ENCODE assay signal across 1 cellular context in genomic region chr18:2302628-2303516, GRCh38.
TF ChIP-seq lines count a peak whose summit lies in the region.

No MANE protein-coding gene starts in this region.

TF ChIP-seq in K562, 482 proteins besides CTCF, POLR2A, EP300 and RAD21 (continued from another document and continues in another):
- TF ChIP-seq ZBTB7A (IDR thresholded peaks at IDR 0.05; ENCODE audit: borderline replicate concordance, control insufficient read depth, low read depth, low read length) (peak; percentile 60), HDAC1 (IDR thresholded peaks at IDR 0.05) (peak in 1 of 2 experiments; percentile 34; a peak in 1 of 4 replicates), RAD51 (IDR thresholded peaks at IDR 0.05; ENCODE audit: borderline replicate concordance, low read depth) (peak; percentile 16; the same call in 1 of the 2 replicates), ETS2 (tag; IDR thresholded peaks at IDR 0.05; ENCODE audit: borderline replicate concordance, poor library complexity, severe bottlenecking) (no peak), ARID1B (IDR thresholded peaks at IDR 0.05) (peak; percentile 97), RBM15 (IDR thresholded peaks at IDR 0.05; ENCODE audit: insufficient read depth, low read length) (no peak), THRAP3 (IDR thresholded peaks at IDR 0.05; ENCODE audit: borderline replicate concordance) (no peak), ZNF445 (CRISPR knock-in tag; IDR thresholded peaks at IDR 0.05; ENCODE audit: low read depth) (no peak), SREBF1 (IDR thresholded peaks at IDR 0.05; ENCODE audit: borderline replicate concordance, low read depth, low read length) (no peak), TAF7 (tag; IDR thresholded peaks at IDR 0.05) (no peak), ZNF586 (CRISPR knock-in tag; conservative IDR thresholded peaks at IDR 0.05) (no peak), XRCC5 (IDR thresholded peaks at IDR 0.05; ENCODE audit: low read depth, low read length) (no peak), OTX1 (CRISPR knock-in tag; IDR thresholded peaks at IDR 0.05) (no peak), CREBBP (IDR thresholded peaks at IDR 0.05; ENCODE audit: low read depth, low read length) (no peak), HMG20A (CRISPR knock-in tag; conservative IDR thresholded peaks at IDR 0.05) (no peak), HMGN3 (IDR thresholded peaks at IDR 0.05; ENCODE audit: borderline replicate concordance, extremely low read depth, insufficient read length, low read depth, low read length) (peak; percentile 37), ZNF217 (CRISPR knock-in tag; IDR thresholded peaks at IDR 0.05) (no peak), FOXJ2 (tag; IDR thresholded peaks at IDR 0.05) (0 out of 2 replicates have a peak, but pooled peaks have one; percentile 51), TAF15 (IDR thresholded peaks at IDR 0.05; ENCODE audit: low read depth, low read length) (no peak), CBX1 (IDR thresholded peaks at IDR 0.05; ENCODE audit: low read depth) (no peak), PYGO2 (tag; IDR thresholded peaks at IDR 0.05) (no peak), TEAD4 (IDR thresholded peaks at IDR 0.05; ENCODE audit: low read length) (peak; percentile 80), TEAD4 (CRISPR knock-in tag; IDR thresholded peaks at IDR 0.05; ENCODE audit: borderline replicate concordance) (no peak), PURB (CRISPR knock-in tag; IDR thresholded peaks at IDR 0.05; ENCODE audit: low read depth) (no peak), DEAF1 (CRISPR knock-in tag; IDR thresholded peaks at IDR 0.05) (no peak), MYBL2 (IDR thresholded peaks at IDR 0.05; ENCODE audit: low read depth) (peak; percentile 90), MYBL2 (CRISPR knock-in tag; IDR thresholded peaks at IDR 0.05; ENCODE audit: borderline replicate concordance) (no peak), TOE1 (IDR thresholded peaks at IDR 0.05; ENCODE audit: borderline replicate concordance) (peak; percentile 80), TOE1 (CRISPR knock-in tag; IDR thresholded peaks at IDR 0.05; ENCODE audit: borderline replicate concordance, low read depth) (no peak), TAL1 (IDR thresholded peaks at IDR 0.05) (peak; percentile 88), MECOM (CRISPR knock-in tag; IDR thresholded peaks at IDR 0.05) (no peak), KLF13 (tag; IDR thresholded peaks at IDR 0.05; ENCODE audit: borderline replicate concordance, low read depth) (peak; percentile 64; the same call in 1 of the 2 replicates), DNMT1 (IDR thresholded peaks at IDR 0.05) (no peak), ESRRB (CRISPR knock-in tag; IDR thresholded peaks at IDR 0.05; ENCODE audit: borderline replicate concordance) (no peak), RUNX1 (IDR thresholded peaks at IDR 0.05; ENCODE audit: low read depth) (no peak), ZKSCAN8 (CRISPR knock-in tag; IDR thresholded peaks at IDR 0.05) (no peak), ZBTB43 (CRISPR knock-in tag; IDR thresholded peaks at IDR 0.05) (no peak), KDM5B (IDR thresholded peaks at IDR 0.05; ENCODE audit: insufficient replicate concordance, low read depth, low read length) (peak; percentile 26), BACH1 (tag; IDR thresholded peaks at IDR 0.05) (peak; percentile 66; the same call in 1 of the 2 replicates), EWSR1 (IDR thresholded peaks at IDR 0.05; ENCODE audit: borderline replicate concordance, low read depth, partially characterized antibody) (no peak), FOXO4 (CRISPR knock-in tag; IDR thresholded peaks at IDR 0.05) (no peak)
- TF ChIP-seq, protein P1, sequence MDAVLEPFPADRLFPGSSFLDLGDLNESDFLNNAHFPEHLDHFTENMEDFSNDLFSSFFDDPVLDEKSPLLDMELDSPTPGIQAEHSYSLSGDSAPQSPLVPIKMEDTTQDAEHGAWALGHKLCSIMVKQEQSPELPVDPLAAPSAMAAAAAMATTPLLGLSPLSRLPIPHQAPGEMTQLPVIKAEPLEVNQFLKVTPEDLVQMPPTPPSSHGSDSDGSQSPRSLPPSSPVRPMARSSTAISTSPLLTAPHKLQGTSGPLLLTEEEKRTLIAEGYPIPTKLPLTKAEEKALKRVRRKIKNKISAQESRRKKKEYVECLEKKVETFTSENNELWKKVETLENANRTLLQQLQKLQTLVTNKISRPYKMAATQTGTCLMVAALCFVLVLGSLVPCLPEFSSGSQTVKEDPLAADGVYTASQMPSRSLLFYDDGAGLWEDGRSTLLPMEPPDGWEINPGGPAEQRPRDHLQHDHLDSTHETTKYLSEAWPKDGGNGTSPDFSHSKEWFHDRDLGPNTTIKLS (IDR thresholded peaks at IDR 0.05; ENCODE audit: borderline replicate concordance, low read depth), result peak; percentile 18; the same call in 1 of the 2 replicates
- TF ChIP-seq, protein P2, sequence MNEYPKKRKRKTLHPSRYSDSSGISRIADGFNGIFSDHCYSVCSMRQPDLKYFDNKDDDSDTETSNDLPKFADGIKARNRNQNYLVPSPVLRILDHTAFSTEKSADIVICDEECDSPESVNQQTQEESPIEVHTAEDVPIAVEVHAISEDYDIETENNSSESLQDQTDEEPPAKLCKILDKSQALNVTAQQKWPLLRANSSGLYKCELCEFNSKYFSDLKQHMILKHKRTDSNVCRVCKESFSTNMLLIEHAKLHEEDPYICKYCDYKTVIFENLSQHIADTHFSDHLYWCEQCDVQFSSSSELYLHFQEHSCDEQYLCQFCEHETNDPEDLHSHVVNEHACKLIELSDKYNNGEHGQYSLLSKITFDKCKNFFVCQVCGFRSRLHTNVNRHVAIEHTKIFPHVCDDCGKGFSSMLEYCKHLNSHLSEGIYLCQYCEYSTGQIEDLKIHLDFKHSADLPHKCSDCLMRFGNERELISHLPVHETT (CRISPR knock-in tag; conservative IDR thresholded peaks at IDR 0.05 in 1 of 2, IDR thresholded peaks at IDR 0.05 in 1 of 2), result 0 out of 4 replicates have a peak, but pooled peaks of 1 of the 2 experiments have one; percentile 9
- TF ChIP-seq, protein P3, sequence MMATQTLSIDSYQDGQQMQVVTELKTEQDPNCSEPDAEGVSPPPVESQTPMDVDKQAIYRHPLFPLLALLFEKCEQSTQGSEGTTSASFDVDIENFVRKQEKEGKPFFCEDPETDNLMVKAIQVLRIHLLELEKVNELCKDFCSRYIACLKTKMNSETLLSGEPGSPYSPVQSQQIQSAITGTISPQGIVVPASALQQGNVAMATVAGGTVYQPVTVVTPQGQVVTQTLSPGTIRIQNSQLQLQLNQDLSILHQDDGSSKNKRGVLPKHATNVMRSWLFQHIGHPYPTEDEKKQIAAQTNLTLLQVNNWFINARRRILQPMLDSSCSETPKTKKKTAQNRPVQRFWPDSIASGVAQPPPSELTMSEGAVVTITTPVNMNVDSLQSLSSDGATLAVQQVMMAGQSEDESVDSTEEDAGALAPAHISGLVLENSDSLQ (IDR thresholded peaks at IDR 0.05), result peak; percentile 88
- TF ChIP-seq, protein P4, sequence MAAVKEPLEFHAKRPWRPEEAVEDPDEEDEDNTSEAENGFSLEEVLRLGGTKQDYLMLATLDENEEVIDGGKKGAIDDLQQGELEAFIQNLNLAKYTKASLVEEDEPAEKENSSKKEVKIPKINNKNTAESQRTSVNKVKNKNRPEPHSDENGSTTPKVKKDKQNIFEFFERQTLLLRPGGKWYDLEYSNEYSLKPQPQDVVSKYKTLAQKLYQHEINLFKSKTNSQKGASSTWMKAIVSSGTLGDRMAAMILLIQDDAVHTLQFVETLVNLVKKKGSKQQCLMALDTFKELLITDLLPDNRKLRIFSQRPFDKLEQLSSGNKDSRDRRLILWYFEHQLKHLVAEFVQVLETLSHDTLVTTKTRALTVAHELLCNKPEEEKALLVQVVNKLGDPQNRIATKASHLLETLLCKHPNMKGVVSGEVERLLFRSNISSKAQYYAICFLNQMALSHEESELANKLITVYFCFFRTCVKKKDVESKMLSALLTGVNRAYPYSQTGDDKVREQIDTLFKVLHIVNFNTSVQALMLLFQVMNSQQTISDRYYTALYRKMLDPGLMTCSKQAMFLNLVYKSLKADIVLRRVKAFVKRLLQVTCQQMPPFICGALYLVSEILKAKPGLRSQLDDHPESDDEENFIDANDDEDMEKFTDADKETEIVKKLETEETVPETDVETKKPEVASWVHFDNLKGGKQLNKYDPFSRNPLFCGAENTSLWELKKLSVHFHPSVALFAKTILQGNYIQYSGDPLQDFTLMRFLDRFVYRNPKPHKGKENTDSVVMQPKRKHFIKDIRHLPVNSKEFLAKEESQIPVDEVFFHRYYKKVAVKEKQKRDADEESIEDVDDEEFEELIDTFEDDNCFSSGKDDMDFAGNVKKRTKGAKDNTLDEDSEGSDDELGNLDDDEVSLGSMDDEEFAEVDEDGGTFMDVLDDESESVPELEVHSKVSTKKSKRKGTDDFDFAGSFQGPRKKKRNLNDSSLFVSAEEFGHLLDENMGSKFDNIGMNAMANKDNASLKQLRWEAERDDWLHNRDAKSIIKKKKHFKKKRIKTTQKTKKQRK (IDR thresholded peaks at IDR 0.05; ENCODE audit: borderline replicate concordance, low read depth, low read length), result no peak
- TF ChIP-seq, protein P5, sequence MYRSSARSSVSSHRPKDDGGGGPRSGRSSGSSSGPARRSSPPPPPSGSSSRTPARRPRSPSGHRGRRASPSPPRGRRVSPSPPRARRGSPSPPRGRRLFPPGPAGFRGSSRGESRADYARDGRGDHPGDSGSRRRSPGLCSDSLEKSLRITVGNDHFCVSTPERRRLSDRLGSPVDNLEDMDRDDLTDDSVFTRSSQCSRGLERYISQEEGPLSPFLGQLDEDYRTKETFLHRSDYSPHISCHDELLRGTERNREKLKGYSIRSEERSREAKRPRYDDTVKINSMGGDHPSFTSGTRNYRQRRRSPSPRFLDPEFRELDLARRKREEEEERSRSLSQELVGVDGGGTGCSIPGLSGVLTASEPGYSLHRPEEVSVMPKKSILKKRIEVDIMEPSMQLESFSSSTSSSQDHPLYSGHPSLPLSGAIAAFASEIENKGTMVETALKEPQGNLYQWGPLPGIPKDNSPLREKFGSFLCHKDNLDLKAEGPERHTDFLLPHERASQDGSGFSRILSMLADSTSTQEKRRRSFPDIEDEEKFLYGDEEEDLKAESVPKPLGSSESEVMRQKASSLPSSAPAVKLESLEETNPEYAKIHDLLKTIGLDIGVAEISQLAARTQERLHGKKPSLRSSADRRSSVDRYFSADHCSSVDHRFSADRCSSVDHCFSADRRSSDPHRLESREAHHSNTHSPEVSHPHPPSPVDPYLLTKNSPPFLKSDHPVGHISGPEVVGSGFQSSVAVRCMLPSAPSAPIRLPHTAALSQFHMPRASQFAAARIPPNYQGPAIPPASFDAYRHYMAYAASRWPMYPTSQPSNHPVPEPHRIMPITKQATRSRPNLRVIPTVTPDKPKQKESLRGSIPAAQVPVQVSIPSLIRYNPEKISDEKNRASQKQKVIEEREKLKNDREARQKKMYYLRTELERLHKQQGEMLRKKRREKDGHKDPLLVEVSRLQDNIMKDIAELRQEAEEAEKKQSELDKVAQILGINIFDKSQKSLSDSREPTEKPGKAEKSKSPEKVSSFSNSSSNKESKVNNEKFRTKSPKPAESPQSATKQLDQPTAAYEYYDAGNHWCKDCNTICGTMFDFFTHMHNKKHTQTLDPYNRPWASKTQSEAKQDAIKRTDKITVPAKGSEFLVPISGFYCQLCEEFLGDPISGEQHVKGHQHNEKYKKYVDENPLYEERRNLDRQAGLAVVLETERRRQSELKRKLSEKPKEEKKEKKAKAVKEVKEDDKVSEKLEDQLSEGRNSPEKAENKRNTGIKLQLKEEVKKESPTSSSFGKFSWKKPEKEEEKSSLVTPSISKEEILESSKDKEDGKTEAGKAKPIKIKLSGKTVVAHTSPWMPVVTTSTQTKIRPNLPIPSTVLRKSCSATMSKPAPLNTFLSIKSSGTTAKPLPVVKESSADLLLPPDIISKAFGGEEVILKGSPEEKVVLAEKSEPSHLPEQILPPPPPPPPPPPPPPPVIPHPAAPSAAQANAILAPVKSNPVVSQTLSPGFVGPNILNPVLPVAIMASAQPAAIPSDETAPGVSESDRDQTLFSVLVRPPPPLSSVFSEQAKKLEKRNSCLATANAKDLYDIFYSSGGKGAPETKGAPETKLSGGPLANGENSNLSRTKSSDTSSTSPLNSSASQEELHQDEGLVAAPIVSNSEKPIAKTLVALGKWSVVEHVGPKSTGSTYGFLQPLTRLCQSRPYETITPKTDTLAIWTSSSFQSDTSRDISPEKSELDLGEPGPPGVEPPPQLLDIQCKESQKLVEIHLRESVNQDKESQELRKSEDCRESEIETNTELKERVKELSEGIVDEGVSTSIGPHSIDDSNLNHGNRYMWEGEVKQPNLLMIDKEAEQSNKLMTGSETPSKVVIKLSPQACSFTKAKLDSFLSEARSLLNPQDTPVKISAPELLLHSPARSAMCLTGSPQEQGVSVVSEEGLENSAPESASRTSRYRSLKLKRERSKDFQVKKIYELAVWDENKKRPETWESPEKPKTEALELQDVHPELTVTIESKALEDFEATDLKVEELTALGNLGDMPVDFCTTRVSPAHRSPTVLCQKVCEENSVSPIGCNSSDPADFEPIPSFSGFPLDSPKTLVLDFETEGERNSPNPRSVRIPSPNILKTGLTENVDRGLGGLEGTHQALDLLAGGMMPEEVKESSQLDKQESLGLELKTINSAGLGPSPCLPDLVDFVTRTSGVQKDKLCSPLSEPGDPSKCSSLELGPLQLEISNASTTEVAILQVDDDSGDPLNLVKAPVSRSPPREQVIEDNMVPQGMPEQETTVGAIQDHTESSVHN (IDR thresholded peaks at IDR 0.05; ENCODE audit: borderline replicate concordance in 1 of 2, low read depth in 1 of 2), result peak in 1 of 2 experiments; percentile 83; a peak in 2 of 4 replicates
